27 cellular contexts compared by ENCODE assay signal in genomic region chr9:87857948-87858335, GRCh38. TPM values are rescaled to one million over a fixed set of nuclear protein-coding genes. Genes with fewer than 3 reads are reported as not detected.
A peak's percentile ranks its signal among the peaks of the same experiment; 100 is the strongest.
DNase-seq lines count a peak whose midpoint lies in the region; ATAC-seq and TF ChIP-seq lines count a peak whose summit lies in the region.
"Had no signal": no experiment of that assay in that cellular context is flagged by ENCODE, and none has a peak within 500 bp of the region (broad histone marks: within the 10 kb centered on the region; RNA-seq: fewer than 3 reads in every experiment).

No MANE protein-coding gene starts in this region.

- no peaks in the 10 kb centered on the region for H4K20me1 ChIP-seq in Karpas-422 (ENCODE audit: insufficient read depth, low read depth, low read length)
- H4K20me1 ChIP-seq: BLaER1 had no signal

- H3K4me1 ChIP-seq in Karpas-422 (ENCODE audit: low read length) (no peaks in the 10 kb centered on the region), endodermal cell (ENCODE audit: control insufficient read depth, insufficient read depth, low read length) (no peaks in the 10 kb centered on the region), vagina (no peaks in the 10 kb centered on the region)
- H3K4me1 ChIP-seq: BE2C, BLaER1 had no signal

- no peak overlapping the region for H3K4me2 ChIP-seq in Karpas-422 (ENCODE audit: low read depth, low read length, poor library complexity, severe bottlenecking)
- H3K4me2 ChIP-seq: BLaER1 had no signal

- no peaks in the 10 kb centered on the region for H3K36me3 Mint-ChIP-seq in endodermal cell (ENCODE audit: low read depth)
- no peaks in the 10 kb centered on the region for H3K36me3 Mint-ChIP-seq in activated T-helper 1 cell treated with anti-CD3 and anti-CD28 coated beads, Interleukin-12 subunit alpha, Interleukin-12 subunit beta, Interleukin-2, Interleukin-4 antibody, amounts not matched to agents 30 ng/mL and 10 ng/mL and 1 ng/mL, durations not matched to agents 14 hours and 24 hours and 36 hours (ENCODE audit: low read depth)
- H3K36me3 Mint-ChIP-seq: CD14-positive monocyte; CD4-positive, alpha-beta memory T cell had no signal

- H3K4me3 ChIP-seq in Karpas-422 (ENCODE audit: low read length) (no peak overlapping the region), endodermal cell (ENCODE audit: low read length) (no peak overlapping the region), vagina (no peak overlapping the region)
- H3K4me3 ChIP-seq: BLaER1, GM12878 had no signal

- WGBS in endodermal cell (ENCODE audit: insufficient coverage in 1 of 2, insufficient read length in 1 of 2), 2 experiments: 85 to 90% methylated on average over 4 to 8 of the region's 8 CpGs

- H3K9me3 ChIP-seq in Karpas-422 (ENCODE audit: low read length) (no peaks in the 10 kb centered on the region), endodermal cell (ENCODE audit: control insufficient read depth, low read length) (no peaks in the 10 kb centered on the region), vagina (no peaks in the 10 kb centered on the region)
- H3K9me3 ChIP-seq: BE2C had no signal

- no peak overlapping the region for H3K9ac ChIP-seq in Karpas-422 (ENCODE audit: low read length)
- no peak overlapping the region for H3K9ac ChIP-seq in endodermal cell (ENCODE audit: extremely low read depth, low read length, poor library complexity, severe bottlenecking)
- H3K9ac ChIP-seq: BLaER1 had no signal

- H2AFZ ChIP-seq in Karpas-422 (ENCODE audit: low read length): no peak overlapping the region

- intact Hi-C loops in vagina (cut with DNase I): no loop called here
- intact Hi-C loops in activated T-helper 1 cell treated with anti-CD3 and anti-CD28 coated beads, Interleukin-12 subunit alpha, Interleukin-12 subunit beta, Interleukin-2, Interleukin-4 antibody, amounts not matched to agents 30 ng/mL and 10 ng/mL and 1 ng/mL, durations not matched to agents 14 hours and 24 hours and 36 hours (cut with micrococcal nuclease): no loop called here

- H3K36me3 ChIP-seq in Karpas-422 (ENCODE audit: insufficient read depth, low read length) (no peaks in the 10 kb centered on the region), endodermal cell (ENCODE audit: control insufficient read depth, insufficient read depth, low read length) (no peaks in the 10 kb centered on the region), vagina (no peaks in the 10 kb centered on the region)
- H3K36me3 ChIP-seq: BE2C, BLaER1 had no signal

- DNase-seq in Karpas-422 (peak; percentile 5), endodermal cell (peak; percentile 20), vagina (ENCODE audit: extremely low spot score in 2 of 2) (peak; percentile 64 to 88)
- no peak for DNase-seq in activated T-helper 1 cell treated with anti-CD3 and anti-CD28 coated beads, Interleukin-12 subunit alpha, Interleukin-12 subunit beta, Interleukin-2, Interleukin-4 antibody, amounts not matched to agents 30 ng/mL and 10 ng/mL and 1 ng/mL, durations not matched to agents 14 hours and 24 hours and 36 hours (ENCODE audit: low spot score)
- DNase-seq: 8988T; ACHN; BE2C; C1 segment of cervical spinal cord; CD4-positive, alpha-beta memory T cell; CD4-positive, CD25-positive, alpha-beta regulatory T cell; CD8-positive, alpha-beta memory T cell; COR-L47; DMS 273 treated with DMSO at 0.1 percent for 48 hours; DMS153; DMS53; DMS79; DND-41; EL; GDM1 had no signal

- no peak overlapping the region for H3K27ac Mint-ChIP-seq in endodermal cell
- no peak overlapping the region for H3K27ac Mint-ChIP-seq in activated T-helper 1 cell treated with anti-CD3 and anti-CD28 coated beads, Interleukin-12 subunit alpha, Interleukin-12 subunit beta, Interleukin-2, Interleukin-4 antibody, amounts not matched to agents 30 ng/mL and 10 ng/mL and 1 ng/mL, durations not matched to agents 14 hours and 24 hours and 36 hours
- H3K27ac Mint-ChIP-seq: CD14-positive monocyte; CD4-positive, alpha-beta memory T cell; CD8-positive, alpha-beta memory T cell had no signal

- H3K9me2 ChIP-seq in Karpas-422 (replicated peaks; ENCODE audit: insufficient read depth, low read length): no peaks in the 10 kb centered on the region

- peaks cover 2% of the 10 kb centered on the region for H3K27me3 Mint-ChIP-seq in endodermal cell (ENCODE audit: insufficient read depth)
- H3K27me3 Mint-ChIP-seq in activated T-helper 1 cell treated with anti-CD3 and anti-CD28 coated beads, Interleukin-12 subunit alpha, Interleukin-12 subunit beta, Interleukin-2, Interleukin-4 antibody, amounts not matched to agents 30 ng/mL and 10 ng/mL and 1 ng/mL, durations not matched to agents 14 hours and 24 hours and 36 hours (ENCODE audit: insufficient read depth): no peaks in the 10 kb centered on the region

- no peak for TF ChIP-seq CTCF in endodermal cell (conservative IDR thresholded peaks at IDR 0.05)
- TF ChIP-seq CTCF in vagina (IDR thresholded peaks at IDR 0.05): no peak

- no peak for ATAC-seq in GM19455 (IDR thresholded peaks at IDR 0.05; ENCODE audit: unreplicated experiment)
- ATAC-seq: GM12878 had no signal

- no peak overlapping the region for H3K4me3 Mint-ChIP-seq in endodermal cell
- no peak overlapping the region for H3K4me3 Mint-ChIP-seq in activated T-helper 1 cell treated with anti-CD3 and anti-CD28 coated beads, Interleukin-12 subunit alpha, Interleukin-12 subunit beta, Interleukin-2, Interleukin-4 antibody, amounts not matched to agents 30 ng/mL and 10 ng/mL and 1 ng/mL, durations not matched to agents 14 hours and 24 hours and 36 hours
- H3K4me3 Mint-ChIP-seq: CD14-positive monocyte; CD4-positive, alpha-beta memory T cell; CD4-positive, CD25-positive, alpha-beta regulatory T cell; CD8-positive, alpha-beta memory T cell had no signal

- H3K27ac ChIP-seq in Karpas-422 (ENCODE audit: low read length) (no peak overlapping the region), endodermal cell (ENCODE audit: low read depth, low read length) (no peak overlapping the region), vagina (no peak overlapping the region)
- H3K27ac ChIP-seq: BLaER1 had no signal

- no peaks in the 10 kb centered on the region for H3K79me2 ChIP-seq in Karpas-422 (ENCODE audit: low read length)

- no peaks in the 10 kb centered on the region for H3K27me3 ChIP-seq in Karpas-422 (ENCODE audit: low read length)
- no peaks in the 10 kb centered on the region for H3K27me3 ChIP-seq in endodermal cell (ENCODE audit: control insufficient read depth, insufficient read depth, low read length, poor library complexity, severe bottlenecking)
- H3K27me3 ChIP-seq in vagina: no peaks in the 10 kb centered on the region
- H3K27me3 ChIP-seq: BE2C, BLaER1 had no signal

- H3K9me3 Mint-ChIP-seq in endodermal cell: peaks cover 36% of the 10 kb centered on the region
- H3K9me3 Mint-ChIP-seq in activated T-helper 1 cell treated with anti-CD3 and anti-CD28 coated beads, Interleukin-12 subunit alpha, Interleukin-12 subunit beta, Interleukin-2, Interleukin-4 antibody, amounts not matched to agents 30 ng/mL and 10 ng/mL and 1 ng/mL, durations not matched to agents 14 hours and 24 hours and 36 hours: no peaks in the 10 kb centered on the region

- peaks cover 13% of the 10 kb centered on the region for H3K4me1 Mint-ChIP-seq in endodermal cell
- H3K4me1 Mint-ChIP-seq in activated T-helper 1 cell treated with anti-CD3 and anti-CD28 coated beads, Interleukin-12 subunit alpha, Interleukin-12 subunit beta, Interleukin-2, Interleukin-4 antibody, amounts not matched to agents 30 ng/mL and 10 ng/mL and 1 ng/mL, durations not matched to agents 14 hours and 24 hours and 36 hours (ENCODE audit: low read depth): no peaks in the 10 kb centered on the region
- H3K4me1 Mint-ChIP-seq: CD14-positive monocyte; CD4-positive, alpha-beta memory T cell; CD4-positive, CD25-positive, alpha-beta regulatory T cell; CD8-positive, alpha-beta memory T cell had no signal

- TF ChIP-seq POLR2A in vagina (IDR thresholded peaks at IDR 0.05): no peak

RNA-seq across cellular contexts. Expression of gene SPATA31E1, which starts 24.7 kb away (rescaled TPM):
- not detected in 2 replicates for total RNA-seq in Karpas-422 (2014; rRNA removed; shearing (Covaris generic); ENCODE audit: low replicate concordance)
- not detected for total RNA-seq in endodermal cell
- not detected for polyA plus RNA-seq in endodermal cell (2013, experiment 1 of 2)
- polyA plus RNA-seq in endodermal cell (2013, experiment 2 of 2): not detected
- total RNA-seq in vagina: not detected
- total RNA-seq in activated T-helper 1 cell treated with anti-CD3 and anti-CD28 coated beads, Interleukin-12 subunit alpha, Interleukin-12 subunit beta, Interleukin-2, Interleukin-4 antibody, amounts not matched to agents 30 ng/mL and 10 ng/mL and 1 ng/mL, durations not matched to agents 14 hours and 24 hours and 36 hours: not detected in 2 replicates
- total RNA-seq: A673; CD4-positive, alpha-beta memory T cell; CD4-positive, CD25-positive, alpha-beta regulatory T cell; CD8-positive, alpha-beta memory T cell; Daoy; G401; GM12878 had no signal
- polyA plus RNA-seq: CD14-positive monocyte; CD4-positive, alpha-beta memory T cell; CD4-positive, CD25-positive, alpha-beta regulatory T cell; CD8-positive, alpha-beta memory T cell; GM12878 had no signal

RNA-seq across cellular contexts. Expression of gene SPATA31C1, which starts 59.8 kb away (rescaled TPM):
- not detected in 2 replicates for total RNA-seq in Karpas-422 (2014; rRNA removed; shearing (Covaris generic); ENCODE audit: low replicate concordance)
- total RNA-seq in endodermal cell: under 1 TPM in 1 of 2 donors, not detected in 1; 0.09 TPM
- 0.50 TPM for polyA plus RNA-seq in endodermal cell (2013, experiment 1 of 2)
- polyA plus RNA-seq in endodermal cell (2013, experiment 2 of 2): 0.58 TPM
- total RNA-seq in vagina: not detected
- not detected in 2 replicates for total RNA-seq in activated T-helper 1 cell treated with anti-CD3 and anti-CD28 coated beads, Interleukin-12 subunit alpha, Interleukin-12 subunit beta, Interleukin-2, Interleukin-4 antibody, amounts not matched to agents 30 ng/mL and 10 ng/mL and 1 ng/mL, durations not matched to agents 14 hours and 24 hours and 36 hours
- total RNA-seq: A673; CD4-positive, alpha-beta memory T cell; CD4-positive, CD25-positive, alpha-beta regulatory T cell; CD8-positive, alpha-beta memory T cell; Daoy; G401; GM12878 had no signal
- polyA plus RNA-seq: AG04450; CD14-positive monocyte; CD4-positive, alpha-beta memory T cell; CD8-positive, alpha-beta memory T cell; GM12878 had no signal
